ENCODE assay signal across 33 cellular contexts in genomic region chr2:241463276-241464135, GRCh38.
"Had no signal": no experiment of that assay in that cellular context is flagged by ENCODE, and none has a peak within 500 bp of the region (broad histone marks: within the 10 kb centered on the region; RNA-seq: fewer than 3 reads in every experiment).

No MANE protein-coding gene starts in this region.

- H3K4me1 ChIP-seq: vagina had no signal

- H3K4me3 ChIP-seq: ovary, upper lobe of left lung, vagina had no signal

- H3K27ac Mint-ChIP-seq: activated CD8-positive, alpha-beta T cell treated with anti-CD3 and anti-CD28 coated beads for 36 hours; activated naive CD4-positive, alpha-beta T cell treated with anti-CD3 and anti-CD28 coated beads, Interleukin-2, amount 50 U/mL, for 72 hours; activated T-helper 17 cell treated with anti-CD3 and anti-CD28 coated beads, Interleukin-2, amount 50 U/mL, for 72 hours; mesothelial cell of epicardium; naive thymus-derived CD8-positive, alpha-beta T cell; progenitor cell of endocrine pancreas; stimulated activated memory B cell treated with anti-CD40 and anti-IgM and Interleukin-4, amounts not matched to agents 10 μg/mL and 1 μg/mL and 100 μg/mL, for 72 hours; stimulated activated naive CD8-positive, alpha-beta T cell treated with anti-CD3 and anti-CD28 coated beads, Interleukin-15, amount 100 ng/mL, for 72 hours; T-helper 17 cell; WTC11 had no signal

- H3K4me3 Mint-ChIP-seq: activated CD8-positive, alpha-beta T cell treated with anti-CD3 and anti-CD28 coated beads for 36 hours; activated T-cell treated with anti-CD3 and anti-CD28 coated beads, Interleukin-2, amount 50 U/mL, for 4 hours; activated T-helper 17 cell treated with anti-CD3 and anti-CD28 coated beads, Interleukin-2, amount 50 U/mL, for 72 hours; mesothelial cell of epicardium; naive thymus-derived CD8-positive, alpha-beta T cell; stimulated activated memory B cell treated with anti-CD40 and anti-IgM and Interleukin-4, amounts not matched to agents 10 μg/mL and 1 μg/mL and 100 μg/mL, for 72 hours; stimulated activated naive CD8-positive, alpha-beta T cell treated with anti-CD3 and anti-CD28 coated beads, Interleukin-15, amount 100 ng/mL, for 72 hours; T-helper 17 cell; WTC11 had no signal

- H3K9me3 ChIP-seq: ovary, upper lobe of left lung, vagina had no signal

- H3K27ac ChIP-seq: ovary, upper lobe of left lung, vagina had no signal

- H3K36me3 Mint-ChIP-seq: activated naive CD4-positive, alpha-beta T cell treated with anti-CD3 and anti-CD28 coated beads, Interleukin-2, amount 50 U/mL, for 72 hours; mesothelial cell of epicardium; WTC11 had no signal

- H3K27me3 ChIP-seq: ovary, upper lobe of left lung, vagina had no signal

- H3K4me1 Mint-ChIP-seq: activated T-helper 17 cell treated with anti-CD3 and anti-CD28 coated beads, Interleukin-2, amount 50 U/mL, for 72 hours; mesothelial cell of epicardium; stimulated activated memory B cell treated with anti-CD40 and anti-IgM and Interleukin-4, amounts not matched to agents 10 μg/mL and 1 μg/mL and 100 μg/mL, for 72 hours; stimulated activated naive CD8-positive, alpha-beta T cell treated with anti-CD3 and anti-CD28 coated beads, Interleukin-15, amount 100 ng/mL, for 72 hours; T-helper 17 cell; WTC11 had no signal

- H3K9me3 Mint-ChIP-seq: activated CD8-positive, alpha-beta T cell treated with anti-CD3 and anti-CD28 coated beads for 36 hours; activated naive CD4-positive, alpha-beta T cell treated with anti-CD3 and anti-CD28 coated beads, Interleukin-2, amount 50 U/mL, for 72 hours; activated T-cell treated with anti-CD3 and anti-CD28 coated beads, Interleukin-2, amount 50 U/mL, for 4 hours; activated T-helper 17 cell treated with anti-CD3 and anti-CD28 coated beads, Interleukin-2, amount 50 U/mL, for 72 hours; mesothelial cell of epicardium; naive thymus-derived CD8-positive, alpha-beta T cell; stimulated activated memory B cell treated with anti-CD40 and anti-IgM and Interleukin-4, amounts not matched to agents 10 μg/mL and 1 μg/mL and 100 μg/mL, for 72 hours; stimulated activated naive CD8-positive, alpha-beta T cell treated with anti-CD3 and anti-CD28 coated beads, Interleukin-15, amount 100 ng/mL, for 72 hours; WTC11 had no signal

- DNase-seq: activated CD4-positive, alpha-beta T cell treated with anti-CD3 and anti-CD28 coated beads for 1 hour; activated CD4-positive, alpha-beta T cell treated with anti-CD3 and anti-CD28 coated beads, Interleukin-2, amount 50 U/mL, for 1 hour; activated CD8-positive, alpha-beta T cell treated with anti-CD3 and anti-CD28 coated beads for 36 hours; activated gamma-delta T cell treated with Interleukin-2 at 50 U/mL for 16 hours; activated T-cell treated with anti-CD3 and anti-CD28 coated beads, Interleukin-2, amount 50 U/mL, for 4 hours; effector CD8-positive, alpha-beta T cell; hippocampal formation; left colon; naive thymus-derived CD8-positive, alpha-beta T cell; ovary; retina; small intestine; stimulated activated CD4-positive, alpha-beta T cell treated with anti-CD3 and anti-CD28 coated beads, Interleukin-1b, Interleukin-23, amount 100 ng/mL, for 48 hours; stimulated activated CD4-positive, alpha-beta T cell treated with anti-CD3 and anti-CD28 coated beads, Interleukin-4, amount 100 ng/mL, for 4 hours; stimulated activated CD8-positive, alpha-beta memory T cell treated with anti-CD3 and anti-CD28 coated beads, Interleukin-4, amount 100 ng/mL, for 48 hours; stimulated activated naive CD8-positive, alpha-beta T cell treated with anti-CD3 and anti-CD28 coated beads, Interleukin-15, amount 100 ng/mL, for 72 hours; substantia nigra; T-helper 17 cell; T1000; upper lobe of left lung had no signal

- ATAC-seq: activated CD8-positive, alpha-beta T cell treated with anti-CD3 and anti-CD28 coated beads for 36 hours; activated naive CD4-positive, alpha-beta T cell treated with anti-CD3 and anti-CD28 coated beads, Interleukin-2, amount 50 U/mL, for 72 hours; activated T-cell treated with anti-CD3 and anti-CD28 coated beads, Interleukin-2, amount 50 U/mL, for 4 hours; activated T-helper 17 cell treated with anti-CD3 and anti-CD28 coated beads, Interleukin-2, amount 50 U/mL, for 72 hours; left colon; naive thymus-derived CD8-positive, alpha-beta T cell; sciatic nerve; stimulated activated memory B cell treated with anti-CD40 and anti-IgM and Interleukin-4, amounts not matched to agents 10 μg/mL and 1 μg/mL and 100 μg/mL, for 72 hours; stimulated activated naive CD8-positive, alpha-beta T cell treated with anti-CD3 and anti-CD28 coated beads, Interleukin-15, amount 100 ng/mL, for 72 hours; T-helper 17 cell; WTC11 had no signal

- H3K27me3 Mint-ChIP-seq: activated CD8-positive, alpha-beta T cell treated with anti-CD3 and anti-CD28 coated beads for 36 hours; activated T-helper 17 cell treated with anti-CD3 and anti-CD28 coated beads, Interleukin-2, amount 50 U/mL, for 72 hours; progenitor cell of endocrine pancreas; stimulated activated memory B cell treated with anti-CD40 and anti-IgM and Interleukin-4, amounts not matched to agents 10 μg/mL and 1 μg/mL and 100 μg/mL, for 72 hours; T-helper 17 cell had no signal

- FAIRE-seq: bronchial epithelial cell, colon, endometrium, frontal cortex, keratinocyte, small intestine had no signal

- H3K36me3 ChIP-seq: ovary had no signal
